In genomic region chr3:188243124-188243795, GRCh38 we compare ENCODE assay signal across 14 cellular contexts.
DNase-seq lines count a peak whose midpoint lies in the region; ATAC-seq and TF ChIP-seq lines count a peak whose summit lies in the region.
"Had no signal": no experiment of that assay in that cellular context is flagged by ENCODE, and none has a peak within 500 bp of the region (broad histone marks: within the 10 kb centered on the region; RNA-seq: fewer than 3 reads in every experiment).

No MANE protein-coding gene starts in this region.

- H3K9me3 Mint-ChIP-seq in endodermal cell: no peaks in the 10 kb centered on the region

- H3K36me3 Mint-ChIP-seq in endodermal cell (ENCODE audit: low read depth): no peaks in the 10 kb centered on the region

- H3K4me2 ChIP-seq in OCI-LY7 (ENCODE audit: low read length) (peak overlapping the region; percentile 81), skeletal muscle satellite cell (ENCODE audit: low read length) (peak overlapping the region; percentile 16)

- POLR2A ChIA-PET in OCI-LY7 (lab: Charles Lee): interaction anchor here (0.7 to 5.4 kb wide), 18 partner anchors 22 to 498 kb away, joined by 3 to 74 read pairs (median 4); partner anchors contain the start of gene BCL6

- no peaks in the 10 kb centered on the region for H3K9me2 ChIP-seq in OCI-LY7 (ENCODE audit: insufficient read depth, low read length)

- BruUV-seq in OCI-LY7 (replicated peaks; lab: Mats Ljungman, UMichigan): no TSS peak

- TF ChIP-seq CTCF in OCI-LY7 (conservative IDR thresholded peaks at IDR 0.05; ENCODE audit: low read length) (peak; percentile 41; the same call in 1 of the 2 replicates), endodermal cell (conservative IDR thresholded peaks at IDR 0.05) (no peak)

- H3K79me2 ChIP-seq in OCI-LY7 (ENCODE audit: insufficient read depth, low read depth, low read length): peaks cover 55% of the 10 kb centered on the region; the same call in 1 of the 2 replicates

- H3K27me3 ChIP-seq in endodermal cell (ENCODE audit: control insufficient read depth, insufficient read depth, low read length, poor library complexity, severe bottlenecking): no peaks in the 10 kb centered on the region
- no peaks in the 10 kb centered on the region for H3K27me3 ChIP-seq in skeletal muscle satellite cell (ENCODE audit: control insufficient read depth, insufficient read depth, low read length)
- H3K27me3 ChIP-seq: neutrophil had no signal

- intact Hi-C loops in OCI-LY7 (cut with micrococcal nuclease; ENCODE audit: unreplicated experiment): loop anchor here (5.0 to 10.0 kb wide), 3 partner anchors 149 to 712 kb away; no protein-coding TSS in a partner anchor

- no peaks in the 10 kb centered on the region for H4K20me1 ChIP-seq in OCI-LY7 (ENCODE audit: insufficient read depth, low read length)

- H3K27ac ChIP-seq in OCI-LY7 (ENCODE audit: low read depth, low read length, poor library complexity, severe bottlenecking): peak overlapping the region; percentile 98
- H3K27ac ChIP-seq in endodermal cell (ENCODE audit: low read depth, low read length): no peak overlapping the region
- H3K27ac ChIP-seq: neutrophil, WERI-Rb-1 had no signal

- H2AFZ ChIP-seq in OCI-LY7 (ENCODE audit: low read length): peak overlapping the region; percentile 2; the same call in 1 of the 2 replicates

- peak overlapping the region; percentile 69 for H3K27ac Mint-ChIP-seq in endodermal cell

- peaks cover 7% of the 10 kb centered on the region for H3K4me1 Mint-ChIP-seq in endodermal cell

- H3K9ac ChIP-seq in endodermal cell (ENCODE audit: extremely low read depth, low read length, poor library complexity, severe bottlenecking) (no peak overlapping the region), skeletal muscle satellite cell (ENCODE audit: low read depth, low read length) (peak overlapping the region; percentile 49)

- DNase-seq in Daoy (ENCODE audit: low read depth) (peak; percentile 11), OCI-LY7 (ENCODE audit: low spot score) (peak; percentile 51), endodermal cell (no peak)
- DNase-seq: aorta, glutamatergic neuron, NCI-H1048, NCI-H510A treated with DMSO at 0.1 percent for 48 hours, WERI-Rb-1 had no signal

- 91 to 94% methylated on average over 7 to 9 of the region's 9 CpGs for WGBS in endodermal cell (ENCODE audit: insufficient coverage in 1 of 2, insufficient read length in 1 of 2), 2 experiments

- H3K4me3 ChIP-seq in OCI-LY7 (ENCODE audit: low read depth, low read length, poor library complexity, severe bottlenecking) (peak overlapping the region; percentile 57), endodermal cell (ENCODE audit: low read length) (no peak overlapping the region), skeletal muscle satellite cell (ENCODE audit: low read length) (no peak overlapping the region)

- H3K4me1 ChIP-seq in OCI-LY7 (ENCODE audit: insufficient read depth, low read length, poor library complexity, severe bottlenecking) (peaks cover 99% of the 10 kb centered on the region), endodermal cell (ENCODE audit: control insufficient read depth, insufficient read depth, low read length) (no peaks in the 10 kb centered on the region), skeletal muscle satellite cell (ENCODE audit: control insufficient read depth, insufficient read depth, low read length) (peaks cover 47% of the 10 kb centered on the region)

- no peak for ATAC-seq in HG03095 (IDR thresholded peaks at IDR 0.05; ENCODE audit: unreplicated experiment)
- no peak for ATAC-seq in GM21737 (IDR thresholded peaks at IDR 0.05; ENCODE audit: unreplicated experiment)
- no peak for ATAC-seq in GM18520 (IDR thresholded peaks at IDR 0.05; ENCODE audit: unreplicated experiment)
- ATAC-seq: left lobe of liver had no signal

- CTCF ChIA-PET in OCI-LY7 (lab: Charles Lee; ENCODE audit: unreplicated experiment): no interaction called here

- no peaks in the 10 kb centered on the region for H3K27me3 Mint-ChIP-seq in endodermal cell (ENCODE audit: insufficient read depth)

- no peak overlapping the region for H3K4me3 Mint-ChIP-seq in endodermal cell

- no peaks in the 10 kb centered on the region for H3K9me3 ChIP-seq in OCI-LY7 (ENCODE audit: low read length)
- no peaks in the 10 kb centered on the region for H3K9me3 ChIP-seq in endodermal cell (ENCODE audit: control insufficient read depth, low read length)
- no peaks in the 10 kb centered on the region for H3K9me3 ChIP-seq in skeletal muscle satellite cell (replicated peaks; ENCODE audit: low read length)
- H3K9me3 ChIP-seq: neutrophil had no signal

- H3K36me3 ChIP-seq in OCI-LY7 (ENCODE audit: insufficient read depth, low read length) (peaks cover 9% of the 10 kb centered on the region; the same call in 1 of the 2 replicates), endodermal cell (ENCODE audit: control insufficient read depth, insufficient read depth, low read length) (peaks cover 42% of the 10 kb centered on the region), skeletal muscle satellite cell (ENCODE audit: insufficient read depth, low read length) (no peaks in the 10 kb centered on the region)
- H3K36me3 ChIP-seq: neutrophil, WERI-Rb-1 had no signal
